ENCODE assay signal across 8 cellular contexts in genomic region chr10:79826496-79827215, GRCh38. TPM values are rescaled to one million over a fixed set of nuclear protein-coding genes. Genes with fewer than 3 reads are reported as not detected.
DNase-seq lines count a peak whose midpoint lies in the region; ATAC-seq and TF ChIP-seq lines count a peak whose summit lies in the region.
"Not testable (repeated sequence)": the region's sequence is repeated elsewhere in the genome, so short reads cannot be mapped to it uniquely, and the experiment has no call there.

Gene NUTM2E (plus strand): TSS chr10:79826739. CDS start chr10:79841741, 15,002 bp downstream.

- not testable (repeated sequence) for H3K9me3 ChIP-seq in NT2/D1 (ENCODE audit: insufficient read depth, low read length)

- ATAC-seq in GM21360 (IDR thresholded peaks at IDR 0.05; ENCODE audit: unreplicated experiment) (peak; percentile 91), HG03575 (IDR thresholded peaks at IDR 0.05; ENCODE audit: extremely low read depth, insufficient number of reproducible peaks, low FRiP score, unreplicated experiment) (peak; percentile 92)

- peak within 1 kb of the TSS; percentile 92 for H3K27ac Mint-ChIP-seq in mesothelial cell of epicardium

- H3K4me3 Mint-ChIP-seq in mesothelial cell of epicardium, result peak within 1 kb of the TSS; percentile 89

- not testable (repeated sequence) for H3K36me3 Mint-ChIP-seq in mesothelial cell of epicardium

- not testable (repeated sequence) for H3K9me3 Mint-ChIP-seq in mesothelial cell of epicardium

- peaks cover 19% of the 10 kb centered on the region for H3K4me1 Mint-ChIP-seq in mesothelial cell of epicardium

- H3K9ac ChIP-seq in NT2/D1 (ENCODE audit: insufficient read length, low read depth), result not testable (repeated sequence)

- TF ChIP-seq CTCF in mesothelial cell of epicardium (IDR thresholded peaks at IDR 0.05; ENCODE audit: unreplicated experiment), result not testable (repeated sequence)

- not testable (repeated sequence) for H3K27me3 ChIP-seq in NT2/D1 (ENCODE audit: insufficient read depth, insufficient read length)

- not testable (repeated sequence) for H3K27me3 Mint-ChIP-seq in mesothelial cell of epicardium (ENCODE audit: low read depth)

- H3K4me3 ChIP-seq in NT2/D1 (ENCODE audit: insufficient read length, low read depth), result peak within 1 kb of the TSS; percentile 39

- peak; percentile 22 for DNase-seq in CMK (ENCODE audit: low read depth)
- DNase-seq in NT2/D1 (ENCODE audit: low read depth, low spot score), result peak; percentile 11
- peak; percentile 56 for DNase-seq in activated T-cell treated with anti-CD3 and anti-CD28 coated beads for 24 hours (ENCODE audit: low read depth)
- DNase-seq in epidermal melanocyte (ENCODE audit: insufficient read length, low spot score), result peak; percentile 14
- peak; percentile 46 to 79 for DNase-seq in mesothelial cell of epicardium (ENCODE audit: low spot score in 2 of 2, unreplicated experiment in 2 of 2)
- DNase-seq in stimulated activated CD8-positive, alpha-beta memory T cell treated with anti-CD3 and anti-CD28 coated beads, Interleukin-12 subunit alpha, Interleukin-12 subunit beta, amount 100 ng/mL, for 1 hour (ENCODE audit: low read depth), result peak; percentile 51

- not testable (repeated sequence) for H3K4me1 ChIP-seq in NT2/D1 (ENCODE audit: insufficient read depth, insufficient read length)

- H3K36me3 ChIP-seq in NT2/D1 (ENCODE audit: insufficient read depth, insufficient read length, low read length), result not testable (repeated sequence)

RNA-seq across cellular contexts. Expression of gene NUTM2E, which starts in this region (rescaled TPM):
- total RNA-seq in mesothelial cell of epicardium, result 0.78 to 1.0 TPM (median 0.81 TPM) in 3 replicates

Comparison
In these comparisons a context has a peak if more than half of its experiments do, and no peak if none do; other contexts are left out.
1. Peak in every context shown above with its lines: DNase-seq, ATAC-seq and H3K4me3 ChIP-seq.
2. DNase-seq: peak in every context shown above with its lines; median percentile 62 in mesothelial cell of epicardium; 56 in activated T-cell treated with anti-CD3 and anti-CD28 coated beads for 24 hours; 51 in stimulated activated CD8-positive, alpha-beta memory T cell treated with anti-CD3 and anti-CD28 coated beads, Interleukin-12 subunit alpha, Interleukin-12 subunit beta, amount 100 ng/mL, for 1 hour; 22 in CMK; 14 in epidermal melanocyte; 11 in NT2/D1.